In the genomic region with DNA sequence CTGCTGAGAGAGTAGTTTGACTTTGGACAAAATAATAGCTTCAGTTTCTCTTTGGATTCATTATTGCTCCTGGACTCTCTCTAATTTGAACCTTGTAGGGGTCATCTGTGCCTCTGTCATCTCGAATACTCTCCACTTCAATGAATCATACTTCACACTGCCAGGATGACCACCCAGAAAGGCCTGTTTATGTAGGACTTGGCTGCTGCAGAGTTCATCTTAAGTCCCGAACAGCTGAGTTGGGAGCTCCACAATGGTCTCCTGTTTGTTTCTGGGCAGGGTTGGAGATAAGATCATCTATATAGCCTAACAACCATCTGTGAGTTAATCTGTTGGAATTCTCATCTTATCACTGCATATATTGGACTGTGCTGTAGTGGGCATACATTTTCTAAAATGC, we compare ENCODE assay signal across 24 cellular contexts. TPM values are rescaled to one million over a fixed set of nuclear protein-coding genes. Genes with fewer than 3 reads are reported as not detected.
A peak's percentile ranks its signal among the peaks of the same experiment; 100 is the strongest.
DNase-seq lines count a peak whose midpoint lies in the region; ATAC-seq and TF ChIP-seq lines count a peak whose summit lies in the region.
"Had no signal": no experiment of that assay in that cellular context is flagged by ENCODE, and none has a peak within 500 bp of the region (broad histone marks: within the 10 kb centered on the region; RNA-seq: fewer than 3 reads in every experiment).

No MANE protein-coding gene starts in this region.

- H3K9me3 ChIP-seq in MG63, result no peaks in the 10 kb centered on the region
- H3K9me3 ChIP-seq: adrenal gland, ovary, right atrium auricular region, upper lobe of right lung had no signal

- no peaks in the 10 kb centered on the region for H3K27me3 ChIP-seq in MG63
- H3K27me3 ChIP-seq: adrenal gland, ovary, right atrium auricular region, upper lobe of right lung had no signal

- H3K27me3 Mint-ChIP-seq in nephron (ENCODE audit: low read depth), result no peaks in the 10 kb centered on the region
- H3K27me3 Mint-ChIP-seq in activated CD4-positive, alpha-beta T cell treated with anti-CD3 and anti-CD28 coated beads, Interleukin-2, amount 10 ng/mL, durations not matched to agents 24 days and 14 days, result no peaks in the 10 kb centered on the region
- peaks cover 11% of the 10 kb centered on the region for H3K27me3 Mint-ChIP-seq in activated naive CD8-positive, alpha-beta T cell treated with anti-CD3 and anti-CD28 coated beads for 36 hours

- no peak overlapping the region for H3K4me3 ChIP-seq in MG63
- H3K4me3 ChIP-seq in fibroblast of the aortic adventitia (ENCODE audit: low read depth, low read length), result no peak overlapping the region
- H3K4me3 ChIP-seq: adrenal gland, ovary, right atrium auricular region, upper lobe of right lung had no signal

- no peak overlapping the region for H3K4me3 Mint-ChIP-seq in nephron
- no peak overlapping the region for H3K4me3 Mint-ChIP-seq in activated CD4-positive, alpha-beta T cell treated with anti-CD3 and anti-CD28 coated beads, Interleukin-2, amount 10 ng/mL, durations not matched to agents 24 days and 14 days
- H3K4me3 Mint-ChIP-seq in activated naive CD8-positive, alpha-beta T cell treated with anti-CD3 and anti-CD28 coated beads for 36 hours, result no peak overlapping the region
- H3K4me3 Mint-ChIP-seq: activated T-cell treated with anti-CD3 and anti-CD28 coated beads, Interleukin-2, amount 50 U/mL, for 4 hours; naive thymus-derived CD8-positive, alpha-beta T cell; stimulated activated effector memory CD8-positive, alpha-beta T cell treated with anti-CD3 and anti-CD28 coated beads, Interleukin-12 subunit alpha, Interleukin-12 subunit beta, amount 100 ng/mL, for 72 hours; T-helper 2 cell treated with Interferon-gamma antibody and Interleukin-4, amounts not matched to agents 5 μg/mL and 100 μg/mL, for 36 hours had no signal

- H3K27ac Mint-ChIP-seq in nephron, result peak overlapping the region; percentile 22 to 82 (median 66)
- no peak overlapping the region for H3K27ac Mint-ChIP-seq in activated CD4-positive, alpha-beta T cell treated with anti-CD3 and anti-CD28 coated beads, Interleukin-2, amount 10 ng/mL, durations not matched to agents 24 days and 14 days
- no peak overlapping the region for H3K27ac Mint-ChIP-seq in activated naive CD8-positive, alpha-beta T cell treated with anti-CD3 and anti-CD28 coated beads for 36 hours
- H3K27ac Mint-ChIP-seq: naive thymus-derived CD8-positive, alpha-beta T cell; stimulated activated effector memory CD8-positive, alpha-beta T cell treated with anti-CD3 and anti-CD28 coated beads, Interleukin-12 subunit alpha, Interleukin-12 subunit beta, amount 100 ng/mL, for 72 hours; T-helper 2 cell treated with Interferon-gamma antibody and Interleukin-4, amounts not matched to agents 5 μg/mL and 100 μg/mL, for 36 hours had no signal

- DNase-seq in MG63 (peak; percentile 12), fibroblast of the aortic adventitia (ENCODE audit: low read depth) (peak; percentile 62), posterior vena cava (ENCODE audit: low spot score) (no peak)
- no peak for DNase-seq in activated CD4-positive, alpha-beta T cell treated with anti-CD3 and anti-CD28 coated beads, Interleukin-2, amount 10 ng/mL, durations not matched to agents 24 days and 14 days
- DNase-seq in activated naive CD8-positive, alpha-beta T cell treated with anti-CD3 and anti-CD28 coated beads for 36 hours, result no peak
- DNase-seq: activated CD4-positive, alpha-beta T cell treated with anti-CD3 and anti-CD28 coated beads for 4 hours; activated T-cell treated with anti-CD3 and anti-CD28 coated beads, Interleukin-2, amount 50 U/mL, for 4 hours; adrenal gland; Calu3; DND-41; effector CD8-positive, alpha-beta T cell; foreskin melanocyte; naive thymus-derived CD8-positive, alpha-beta T cell; NCI-H1436; NCI-H446 treated with DMSO at 0.1 percent for 48 hours; ovary; stimulated activated CD4-positive, alpha-beta T cell treated with anti-CD3 and anti-CD28 coated beads, Interleukin-4, amount 100 ng/mL, for 24 hours; upper lobe of right lung had no signal

- TF ChIP-seq CTCF in fibroblast of the aortic adventitia (IDR thresholded peaks at IDR 0.05; ENCODE audit: insufficient read depth, low read length) (no peak), nephron (IDR thresholded peaks at IDR 0.05; ENCODE audit: unreplicated experiment in 3 of 3) (no peak)

- intact Hi-C loops in activated CD4-positive, alpha-beta T cell treated with anti-CD3 and anti-CD28 coated beads, Interleukin-2, amount 10 ng/mL, durations not matched to agents 24 days and 14 days (cut with micrococcal nuclease), result no loop called here
- intact Hi-C loops in posterior vena cava (cut with DNase I), result no loop called here

- no peaks in the 10 kb centered on the region for H3K9me3 Mint-ChIP-seq in nephron
- H3K9me3 Mint-ChIP-seq in activated CD4-positive, alpha-beta T cell treated with anti-CD3 and anti-CD28 coated beads, Interleukin-2, amount 10 ng/mL, durations not matched to agents 24 days and 14 days, result no peaks in the 10 kb centered on the region
- H3K9me3 Mint-ChIP-seq in activated naive CD8-positive, alpha-beta T cell treated with anti-CD3 and anti-CD28 coated beads for 36 hours, result no peaks in the 10 kb centered on the region
- H3K9me3 Mint-ChIP-seq: naive thymus-derived CD8-positive, alpha-beta T cell; stimulated activated effector memory CD8-positive, alpha-beta T cell treated with anti-CD3 and anti-CD28 coated beads, Interleukin-12 subunit alpha, Interleukin-12 subunit beta, amount 100 ng/mL, for 72 hours; T-helper 2 cell treated with Interferon-gamma antibody and Interleukin-4, amounts not matched to agents 5 μg/mL and 100 μg/mL, for 36 hours had no signal

- peaks cover 40% of the 10 kb centered on the region for H3K4me1 Mint-ChIP-seq in nephron
- peaks cover 5% of the 10 kb centered on the region for H3K4me1 Mint-ChIP-seq in activated CD4-positive, alpha-beta T cell treated with anti-CD3 and anti-CD28 coated beads, Interleukin-2, amount 10 ng/mL, durations not matched to agents 24 days and 14 days
- no peaks in the 10 kb centered on the region for H3K4me1 Mint-ChIP-seq in activated naive CD8-positive, alpha-beta T cell treated with anti-CD3 and anti-CD28 coated beads for 36 hours
- H3K4me1 Mint-ChIP-seq: stimulated activated effector memory CD8-positive, alpha-beta T cell treated with anti-CD3 and anti-CD28 coated beads, Interleukin-12 subunit alpha, Interleukin-12 subunit beta, amount 100 ng/mL, for 72 hours had no signal

- H3K36me3 ChIP-seq in MG63, result no peaks in the 10 kb centered on the region
- H3K36me3 ChIP-seq: adrenal gland, ovary, right atrium auricular region, upper lobe of right lung had no signal

- no peaks in the 10 kb centered on the region for H3K36me3 Mint-ChIP-seq in nephron (ENCODE audit: low read depth)
- H3K36me3 Mint-ChIP-seq in activated CD4-positive, alpha-beta T cell treated with anti-CD3 and anti-CD28 coated beads, Interleukin-2, amount 10 ng/mL, durations not matched to agents 24 days and 14 days (ENCODE audit: low read depth), result no peaks in the 10 kb centered on the region
- no peaks in the 10 kb centered on the region for H3K36me3 Mint-ChIP-seq in activated naive CD8-positive, alpha-beta T cell treated with anti-CD3 and anti-CD28 coated beads for 36 hours
- H3K36me3 Mint-ChIP-seq: naive thymus-derived CD8-positive, alpha-beta T cell; stimulated activated effector memory CD8-positive, alpha-beta T cell treated with anti-CD3 and anti-CD28 coated beads, Interleukin-12 subunit alpha, Interleukin-12 subunit beta, amount 100 ng/mL, for 72 hours had no signal

- no peak for ATAC-seq in GM21390 (IDR thresholded peaks at IDR 0.05; ENCODE audit: unreplicated experiment)
- ATAC-seq: activated T-cell treated with anti-CD3 and anti-CD28 coated beads, Interleukin-2, amount 50 U/mL, for 4 hours; naive thymus-derived CD8-positive, alpha-beta T cell; stimulated activated effector memory CD8-positive, alpha-beta T cell treated with anti-CD3 and anti-CD28 coated beads, Interleukin-12 subunit alpha, Interleukin-12 subunit beta, amount 100 ng/mL, for 72 hours; upper lobe of right lung had no signal

RNA-seq across cellular contexts. Expression of a gene that starts 34.2 kb away (rescaled TPM):
- 170 and 172 TPM in 2 replicates for total RNA-seq in MG63 (2014; rRNA removed; shearing (Covaris generic); ENCODE audit: low replicate concordance)
- total RNA-seq in fibroblast of the aortic adventitia (ENCODE audit: low replicate concordance), result 284 and 390 TPM in 2 replicates
- total RNA-seq in activated CD4-positive, alpha-beta T cell treated with anti-CD3 and anti-CD28 coated beads, Interleukin-2, amount 10 ng/mL, durations not matched to agents 24 days and 14 days, result 0.95 and 1.7 TPM in 2 replicates
- 100 to 1,000 TPM; 216 to 406 TPM for total RNA-seq in posterior vena cava
- total RNA-seq in activated naive CD8-positive, alpha-beta T cell treated with anti-CD3 and anti-CD28 coated beads for 36 hours, result under 1 TPM in 1 of 2 experiments, not detected in 1; 0.06 TPM
- total RNA-seq: naive thymus-derived CD8-positive, alpha-beta T cell; OCI-LY7 had no signal

Comparison
In these comparisons a context has a peak if more than half of its experiments do, and no peak if none do; other contexts are left out.
1. DNase-seq: peak in MG63 (single experiment) and fibroblast of the aortic adventitia (single experiment); none in activated CD4-positive, alpha-beta T cell treated with anti-CD3 and anti-CD28 coated beads, Interleukin-2, amount 10 ng/mL, durations not matched to agents 24 days and 14 days (single experiment), posterior vena cava (single experiment) and activated naive CD8-positive, alpha-beta T cell treated with anti-CD3 and anti-CD28 coated beads for 36 hours (single experiment).
2. H3K27ac Mint-ChIP-seq: peak in nephron (3 of 3); none in activated CD4-positive, alpha-beta T cell treated with anti-CD3 and anti-CD28 coated beads, Interleukin-2, amount 10 ng/mL, durations not matched to agents 24 days and 14 days (single experiment) and activated naive CD8-positive, alpha-beta T cell treated with anti-CD3 and anti-CD28 coated beads for 36 hours (single experiment).
3. RNA of a gene that starts 34.2 kb away (total RNA-seq): 216 to 406 TPM in posterior vena cava, 284 to 390 TPM in fibroblast of the aortic adventitia and 170 to 172 TPM in MG63; 0.95 to 1.7 TPM in activated CD4-positive, alpha-beta T cell treated with anti-CD3 and anti-CD28 coated beads, Interleukin-2, amount 10 ng/mL, durations not matched to agents 24 days and 14 days and 0.06 TPM in activated naive CD8-positive, alpha-beta T cell treated with anti-CD3 and anti-CD28 coated beads for 36 hours; every median in the first group is over 10 times any median in the second.